In the genomic region with DNA sequence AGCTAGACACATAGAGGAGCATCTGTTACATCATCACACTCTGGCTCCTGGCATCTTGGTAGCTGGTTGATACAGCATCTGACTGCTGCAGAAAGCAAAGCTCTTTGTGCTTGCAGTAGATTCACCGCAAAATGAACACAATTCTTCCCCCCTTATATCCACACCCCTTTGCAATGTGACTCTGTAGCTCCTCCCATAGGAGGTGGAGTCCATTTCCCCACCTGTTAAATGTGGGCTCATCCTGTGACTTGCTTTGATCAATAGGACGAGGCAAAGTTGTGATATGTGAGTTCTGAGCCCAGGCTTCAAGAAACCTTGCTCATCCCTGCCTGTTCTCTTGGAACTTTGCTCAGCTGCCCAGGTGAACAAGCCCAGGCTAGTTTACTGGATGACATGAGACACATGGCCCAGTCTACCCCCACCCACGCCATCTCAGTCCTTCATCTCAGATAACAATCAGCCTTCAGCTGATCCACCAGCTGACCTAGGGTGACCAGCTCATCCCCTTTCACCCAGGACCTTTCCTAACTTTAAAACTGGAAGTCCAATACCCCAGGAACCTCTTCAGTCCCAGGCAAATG, we compare ENCODE assay signal across 21 cellular contexts.
DNase-seq lines count a peak whose midpoint lies in the region; ATAC-seq, FAIRE-seq and TF ChIP-seq lines count a peak whose summit lies in the region.
"Had no signal": no experiment of that assay in that cellular context is flagged by ENCODE, and none has a peak within 500 bp of the region (broad histone marks: within the 10 kb centered on the region; RNA-seq: fewer than 3 reads in every experiment).

No MANE protein-coding gene starts in this region.

- no peaks in the 10 kb centered on the region for H3K79me2 ChIP-seq in keratinocyte (ENCODE audit: control insufficient read depth, insufficient read depth, low read length)

- H3K9ac ChIP-seq in BLaER1: 0 out of 2 replicates have a peak overlapping the region, but pooled peaks have one; percentile 2
- H3K9ac ChIP-seq in keratinocyte (ENCODE audit: control insufficient read depth, extremely low read depth, insufficient read depth, low read length): no peak overlapping the region

- H3K4me3 ChIP-seq in BLaER1 (no peak overlapping the region), keratinocyte (ENCODE audit: control insufficient read depth in 2 of 3, extremely low read depth in 1 of 3, insufficient read depth in 2 of 3, low read depth in 1 of 3, low read length in 3 of 3) (no peak overlapping the region)
- no peak overlapping the region for H3K4me3 ChIP-seq in CD8-positive, alpha-beta T cell (ENCODE audit: low read depth, low read length)

- no peaks in the 10 kb centered on the region for H3K9me1 ChIP-seq in keratinocyte (ENCODE audit: control insufficient read depth, extremely low read depth, insufficient read depth, low read length)

- H3K4me1 ChIP-seq in BLaER1: peaks cover 56% of the 10 kb centered on the region
- peaks cover 26% of the 10 kb centered on the region for H3K4me1 ChIP-seq in keratinocyte (ENCODE audit: control insufficient read depth, extremely low read depth, insufficient read depth, low read length)
- H3K4me1 ChIP-seq in CD8-positive, alpha-beta T cell (ENCODE audit: insufficient read depth, low read length): no peaks in the 10 kb centered on the region

- no peak for TF ChIP-seq CTCF in RWPE1 (conservative IDR thresholded peaks at IDR 0.05; ENCODE audit: low read depth)
- no peak for TF ChIP-seq CTCF in keratinocyte (optimal IDR thresholded peaks at IDR 0.05 in 1 of 3, IDR thresholded peaks at IDR 0.05 in 1 of 3, conservative IDR thresholded peaks at IDR 0.05 in 1 of 3; ENCODE audit: extremely low read depth in 1 of 3, insufficient read depth in 2 of 3, low read length in 3 of 3)
- no peak for TF ChIP-seq CTCF in CD8-positive, alpha-beta T cell (IDR thresholded peaks at IDR 0.05)

- H3K36me3 ChIP-seq in BLaER1 (no peaks in the 10 kb centered on the region), keratinocyte (ENCODE audit: control insufficient read depth in 2 of 2, extremely low read depth in 1 of 2, insufficient read depth in 2 of 2, low read length in 2 of 2) (no peaks in the 10 kb centered on the region)
- no peaks in the 10 kb centered on the region for H3K36me3 ChIP-seq in CD8-positive, alpha-beta T cell (ENCODE audit: insufficient read depth, low read length)

- peaks cover 6% of the 10 kb centered on the region for H3K27me3 Mint-ChIP-seq in CD8-positive, alpha-beta T cell (ENCODE audit: low read depth)

- H3K9me3 Mint-ChIP-seq in CD8-positive, alpha-beta T cell: no peaks in the 10 kb centered on the region
- H3K9me3 Mint-ChIP-seq: IgD-negative memory B cell had no signal

- ATAC-seq in CD8-positive, alpha-beta T cell: no peak

- DNase-seq in RWPE1 (ENCODE audit: low spot score): peak; percentile 54
- DNase-seq in caudate nucleus (lab: John Stamatoyannopoulos, UW): no peak
- peak; percentile 46 for DNase-seq in keratinocyte (ENCODE audit: low read depth, low spot score)
- DNase-seq in T-helper 1 cell: no peak
- no peak for DNase-seq in NCI-H524 treated with DMSO at 0.1 percent for 48 hours (lab: John Stamatoyannopoulos, UW)
- DNase-seq in CD8-positive, alpha-beta T cell: no peak
- DNase-seq: Kasumi-1, MM.1S, NCI-H1092, NCI-H1436 treated with DMSO at 0.1 percent for 48 hours, NCI-H2029, NCI-H446, OCI-M1, SHP77 treated with DMSO at 0.1 percent for 48 hours had no signal

- H3K4me3 Mint-ChIP-seq in CD8-positive, alpha-beta T cell: no peak overlapping the region
- H3K4me3 Mint-ChIP-seq: IgD-negative memory B cell had no signal

- no peaks in the 10 kb centered on the region for H3K36me3 Mint-ChIP-seq in CD8-positive, alpha-beta T cell
- H3K36me3 Mint-ChIP-seq: IgD-negative memory B cell had no signal

- intact Hi-C loops in CD8-positive, alpha-beta T cell (cut with DNase I, micrococcal nuclease): no loop called here

- peak overlapping the region; percentile 45; the same call in 1 of the 2 replicates for H3K27ac ChIP-seq in BLaER1
- peak overlapping the region; percentile 53 for H3K27ac ChIP-seq in RWPE1
- H3K27ac ChIP-seq in caudate nucleus (ENCODE audit: low read depth, low read length): peak overlapping the region; percentile 66
- no peak overlapping the region for H3K27ac ChIP-seq in keratinocyte (ENCODE audit: control insufficient read depth, insufficient read depth, low read length)
- no peak overlapping the region for H3K27ac ChIP-seq in CD8-positive, alpha-beta T cell (ENCODE audit: low read depth, low read length)
- H3K27ac ChIP-seq: C4-2B, HL-60 had no signal

- no peak overlapping the region for H2AFZ ChIP-seq in keratinocyte (ENCODE audit: control insufficient read depth, low read length)

- H3K27me3 ChIP-seq in BLaER1 (no peaks in the 10 kb centered on the region), keratinocyte (ENCODE audit: control insufficient read depth, extremely low read depth, insufficient read depth, low read length) (no peaks in the 10 kb centered on the region)
- H3K27me3 ChIP-seq in CD8-positive, alpha-beta T cell (ENCODE audit: insufficient read depth, low read length): no peaks in the 10 kb centered on the region

- no peaks in the 10 kb centered on the region for H4K20me1 ChIP-seq in BLaER1
- H4K20me1 ChIP-seq in keratinocyte (ENCODE audit: control insufficient read depth, extremely low read depth, insufficient read depth, low read length): no peaks in the 10 kb centered on the region

- CTCF ChIA-PET in RWPE1 (lab: Yijun Ruan, JAX): no interaction called here
- CTCF ChIA-PET in CD8-positive, alpha-beta T cell (lab: Charles Lee): no interaction called here

- POLR2A ChIA-PET in RWPE1 (lab: Yijun Ruan, JAX; ENCODE audit: low non-redundant PET): no interaction called here
- POLR2A ChIA-PET in CD8-positive, alpha-beta T cell (lab: Charles Lee): no interaction called here

- dilution Hi-C loops in keratinocyte (cut with MboI; ENCODE audit: extremely low pct_ligation_motif_present, low sequenced_read_pairs): no loop called here

- H3K4me1 Mint-ChIP-seq in CD8-positive, alpha-beta T cell (ENCODE audit: low read depth): no peaks in the 10 kb centered on the region

- H3K4me2 ChIP-seq in BLaER1: peak overlapping the region; percentile 74
- peak overlapping the region; percentile 41 for H3K4me2 ChIP-seq in keratinocyte (ENCODE audit: control insufficient read depth, extremely low read depth, insufficient read depth, low read depth, low read length)

- H3K9me3 ChIP-seq in BLaER1 (no peaks in the 10 kb centered on the region), keratinocyte (ENCODE audit: control insufficient read depth, low read depth, low read length) (no peaks in the 10 kb centered on the region)
- no peaks in the 10 kb centered on the region for H3K9me3 ChIP-seq in CD8-positive, alpha-beta T cell (ENCODE audit: low read length)

- peak; percentile 75 for FAIRE-seq in keratinocyte (lab: Jason Lieb, UNC)
- FAIRE-seq: G401.6, H54, HTR-8/SVneo had no signal

- no peak overlapping the region for H3K27ac Mint-ChIP-seq in CD8-positive, alpha-beta T cell
- H3K27ac Mint-ChIP-seq: IgD-negative memory B cell had no signal

Comparison
In these comparisons a context has a peak if more than half of its experiments do, and no peak if none do; other contexts are left out.
1. H3K27ac ChIP-seq: peak in BLaER1 (single experiment), RWPE1 (single experiment) and caudate nucleus (single experiment); none in keratinocyte (single experiment) and CD8-positive, alpha-beta T cell (single experiment).
2. DNase-seq: peak in RWPE1 (single experiment) and keratinocyte (single experiment); none in caudate nucleus (0 of 61), T-helper 1 cell (0 of 5), NCI-H524 treated with DMSO at 0.1 percent for 48 hours (single experiment) and CD8-positive, alpha-beta T cell (0 of 7).